2 cellular contexts compared by ENCODE assay signal in genomic region chr12:69641546-69641945, GRCh38.
TF ChIP-seq lines count a peak whose summit lies in the region.

No MANE protein-coding gene starts in this region.

TF ChIP-seq in GM23338, 12 proteins besides CTCF, POLR2A, EP300 and RAD21:
- TF ChIP-seq ZNF462 (CRISPR knock-in tag; IDR thresholded peaks at IDR 0.05) (no peak), EZH2phosphoT487 (IDR thresholded peaks at IDR 0.05; ENCODE audit: unreplicated experiment) (no peak), JUNB (IDR thresholded peaks at IDR 0.05; ENCODE audit: unreplicated experiment) (no peak), EZH2 (IDR thresholded peaks at IDR 0.05; ENCODE audit: low read depth, unreplicated experiment) (no peak), REST (IDR thresholded peaks at IDR 0.05; ENCODE audit: unreplicated experiment) (no peak), STAT1 (IDR thresholded peaks at IDR 0.05; ENCODE audit: unreplicated experiment) (no peak), ETS1 (IDR thresholded peaks at IDR 0.05) (no peak), POLR2AphosphoS5 (IDR thresholded peaks at IDR 0.05; ENCODE audit: low read depth) (no peak), ZNF331 (CRISPR knock-in tag; IDR thresholded peaks at IDR 0.05; ENCODE audit: low read depth) (no peak)

TF ChIP-seq in K562, 482 proteins besides CTCF, POLR2A, EP300 and RAD21:
- no peak for TF ChIP-seq ZC3H8 (IDR thresholded peaks at IDR 0.05)
- TF ChIP-seq FOXK2 (conservative IDR thresholded peaks at IDR 0.05 in 1 of 2, IDR thresholded peaks at IDR 0.05 in 1 of 2; ENCODE audit: low read depth in 2 of 2): no peak
- no peak for TF ChIP-seq ZBTB49 (CRISPR knock-in tag; IDR thresholded peaks at IDR 0.05; ENCODE audit: borderline replicate concordance)
- TF ChIP-seq ZNF764 (CRISPR knock-in tag; IDR thresholded peaks at IDR 0.05; ENCODE audit: low read depth): no peak
- no peak for TF ChIP-seq KAT8 (IDR thresholded peaks at IDR 0.05; ENCODE audit: low read depth)
- no peak for TF ChIP-seq RBFOX2 (IDR thresholded peaks at IDR 0.05; ENCODE audit: low read depth, low read length)
- no peak for TF ChIP-seq IRF2 (CRISPR knock-in tag; IDR thresholded peaks at IDR 0.05)
- TF ChIP-seq TAF7 (tag; IDR thresholded peaks at IDR 0.05): no peak
- no peak for TF ChIP-seq ELK1 (CRISPR knock-in tag; IDR thresholded peaks at IDR 0.05)
- no peak for TF ChIP-seq ZNF76 (CRISPR knock-in tag; IDR thresholded peaks at IDR 0.05; ENCODE audit: borderline replicate concordance)
- no peak for TF ChIP-seq ZNF3 (CRISPR knock-in tag; IDR thresholded peaks at IDR 0.05)
- TF ChIP-seq ZNF324 (CRISPR knock-in tag; IDR thresholded peaks at IDR 0.05): no peak
- TF ChIP-seq PATZ1 (CRISPR knock-in tag; IDR thresholded peaks at IDR 0.05; ENCODE audit: borderline replicate concordance): no peak
- no peak for TF ChIP-seq HDAC2 (IDR thresholded peaks at IDR 0.05)
- no peak for TF ChIP-seq DEAF1 (CRISPR knock-in tag; IDR thresholded peaks at IDR 0.05)
- no peak for TF ChIP-seq TAF9B (IDR thresholded peaks at IDR 0.05; ENCODE audit: partially characterized antibody)
- no peak for TF ChIP-seq HDAC6 (IDR thresholded peaks at IDR 0.05; ENCODE audit: low read depth, low read length)
- no peak for TF ChIP-seq THRAP3 (IDR thresholded peaks at IDR 0.05; ENCODE audit: borderline replicate concordance)
- no peak for TF ChIP-seq CREB5 (CRISPR knock-in tag; IDR thresholded peaks at IDR 0.05)
